7 cellular contexts compared by ENCODE assay signal in genomic region chr6:5996701-5997419, GRCh38. TPM values are rescaled to one million over a fixed set of nuclear protein-coding genes. Genes with fewer than 3 reads are reported as not detected.
DNase-seq lines count a peak whose midpoint lies in the region; ATAC-seq and TF ChIP-seq lines count a peak whose summit lies in the region.

No MANE protein-coding gene starts in this region.

- peaks cover 8 to 60% (median 50%) of the 10 kb centered on the region in 5 donors for H3K4me1 ChIP-seq in subcutaneous abdominal adipose tissue (ENCODE audit: control insufficient read depth in 5 of 5, insufficient read depth in 5 of 5, low read length in 5 of 5)

- TF ChIP-seq CTCF in GM06990 (IDR thresholded peaks at IDR 0.05; ENCODE audit: insufficient read depth, low read length, poor library complexity, severe bottlenecking) (no peak), astrocyte of the spinal cord (IDR thresholded peaks at IDR 0.05; ENCODE audit: low read depth, low read length) (no peak), kidney epithelial cell (IDR thresholded peaks at IDR 0.05; ENCODE audit: insufficient read depth, low read length, poor library complexity, severe bottlenecking) (no peak)

- H3K9ac ChIP-seq in subcutaneous abdominal adipose tissue (ENCODE audit: low read length in 5 of 5): peak overlapping the region; percentile 66 to 92 (median 81)

- no peaks in the 10 kb centered on the region for H3K9me3 ChIP-seq in subcutaneous abdominal adipose tissue (ENCODE audit: control insufficient read depth in 5 of 5, low read length in 5 of 5)

- H3K27me3 ChIP-seq in GM06990 (replicated peaks; ENCODE audit: control insufficient read depth, insufficient read depth, low read length) (no peaks in the 10 kb centered on the region; the same call in none of the 2 replicates), kidney epithelial cell (ENCODE audit: control insufficient read depth, insufficient read depth, low read length) (peaks cover 82% of the 10 kb centered on the region), subcutaneous abdominal adipose tissue (ENCODE audit: control insufficient read depth in 5 of 5, insufficient read depth in 4 of 5, low read length in 5 of 5) (peaks cover 0 to 27% (median 17%) of the 10 kb centered on the region in 5 donors)

- no peak for ATAC-seq in HG02763 (IDR thresholded peaks at IDR 0.05; ENCODE audit: unreplicated experiment)

- DNase-seq in GM06990 (ENCODE audit: extremely low read depth, insufficient read length): no peak
- DNase-seq in NCI-H1930 (lab: John Stamatoyannopoulos, UW): peak; percentile 14 to 44
- peak; percentile 39 for DNase-seq in astrocyte of the spinal cord (ENCODE audit: low read depth, low spot score)
- DNase-seq in kidney epithelial cell (ENCODE audit: low read depth): no peak
- no peak for DNase-seq in occipital lobe (lab: John Stamatoyannopoulos, UW)

- peak overlapping the region; percentile 46 for H3K4me3 ChIP-seq in GM06990 (replicated peaks; ENCODE audit: low read depth, low read length)
- peak overlapping the region; percentile 75 for H3K4me3 ChIP-seq in astrocyte of the spinal cord (ENCODE audit: low read depth, low read length)
- H3K4me3 ChIP-seq in kidney epithelial cell (ENCODE audit: low read depth, low read length): peak overlapping the region; percentile 46
- peak overlapping the region; percentile 83 to 92 (median 86) for H3K4me3 ChIP-seq in subcutaneous abdominal adipose tissue (ENCODE audit: low read depth in 1 of 5, low read length in 5 of 5)

- in situ Hi-C loops in astrocyte of the spinal cord (cut with HindIII; ENCODE audit: low sequenced_read_pairs): no loop called here

- H3K27ac ChIP-seq in subcutaneous abdominal adipose tissue (ENCODE audit: low read depth, low read length): peak overlapping the region; percentile 84

- H3K36me3 ChIP-seq in GM06990 (ENCODE audit: control insufficient read depth, insufficient read depth, low read length): no peaks in the 10 kb centered on the region; the same call in 1 of the 2 replicates
- H3K36me3 ChIP-seq in kidney epithelial cell (ENCODE audit: control insufficient read depth, insufficient read depth, low read length): no peaks in the 10 kb centered on the region
- H3K36me3 ChIP-seq in subcutaneous abdominal adipose tissue (ENCODE audit: control insufficient read depth in 5 of 5, insufficient read depth in 5 of 5, low read length in 5 of 5): peaks cover 0 to 6% (median 0%) of the 10 kb centered on the region in 5 donors

RNA-seq across cellular contexts. Expression of gene NRN1, which starts 9.9 kb away (rescaled TPM):
- total RNA-seq in kidney epithelial cell: 0.34 and 3.1 TPM in 2 replicates
- 17.9 TPM for total RNA-seq in occipital lobe

Comparison
In these comparisons a context has a peak if more than half of its experiments do, and no peak if none do; other contexts are left out.
1. DNase-seq: peak in NCI-H1930 (2 of 2) and astrocyte of the spinal cord (single experiment); none in GM06990 (single experiment), kidney epithelial cell (single experiment) and occipital lobe (single experiment).
2. Peak in every context shown above with its lines, with median percentiles within 50 percentile points of each other: H3K4me3 ChIP-seq.